Comparison of ENCODE assay signal across 21 cellular contexts in the genomic region with DNA sequence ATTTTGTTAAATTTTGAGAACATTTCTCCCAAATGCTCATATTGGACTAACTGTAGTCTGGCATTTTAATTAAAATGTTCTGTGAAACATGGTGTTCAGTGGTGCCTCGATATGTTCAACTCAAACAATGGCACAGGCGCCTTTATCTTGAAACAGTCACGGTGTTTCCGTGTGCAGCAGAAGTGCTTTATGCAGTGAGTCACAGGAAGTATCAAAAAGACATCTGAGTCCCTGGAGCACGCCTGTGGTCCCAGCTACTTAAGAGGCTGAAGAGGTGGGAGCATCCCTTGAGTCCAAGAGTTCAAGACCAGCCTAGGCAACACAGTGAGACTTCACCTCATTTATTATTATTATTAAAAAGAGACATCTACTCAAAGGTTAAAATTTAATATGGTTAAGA. TPM values are rescaled to one million over a fixed set of nuclear protein-coding genes. Genes with fewer than 3 reads are reported as not detected.
DNase-seq lines count a peak whose midpoint lies in the region; ATAC-seq and TF ChIP-seq lines count a peak whose summit lies in the region.
"Had no signal": no experiment of that assay in that cellular context is flagged by ENCODE, and none has a peak within 500 bp of the region (broad histone marks: within the 10 kb centered on the region; RNA-seq: fewer than 3 reads in every experiment).

No MANE protein-coding gene starts in this region.

- H3K4me3 Mint-ChIP-seq in stimulated activated memory B cell treated with anti-CD40 and anti-IgM and Interleukin-4, amounts not matched to agents 10 μg/mL and 1 μg/mL and 100 μg/mL, for 72 hours: no peak overlapping the region
- H3K4me3 Mint-ChIP-seq: CD4-positive, alpha-beta T cell had no signal

- no peaks in the 10 kb centered on the region for H3K27me3 Mint-ChIP-seq in stimulated activated memory B cell treated with anti-CD40 and anti-IgM and Interleukin-4, amounts not matched to agents 10 μg/mL and 1 μg/mL and 100 μg/mL, for 72 hours
- H3K27me3 Mint-ChIP-seq: CD4-positive, alpha-beta T cell had no signal

- ATAC-seq in HG03469 (IDR thresholded peaks at IDR 0.05; ENCODE audit: unreplicated experiment) (no peak), HG02884 (IDR thresholded peaks at IDR 0.05; ENCODE audit: unreplicated experiment) (no peak)
- no peak for ATAC-seq in stimulated activated memory B cell treated with anti-CD40 and anti-IgM and Interleukin-4, amounts not matched to agents 10 μg/mL and 1 μg/mL and 100 μg/mL, for 72 hours
- ATAC-seq: Panc1 had no signal

- H3K36me3 Mint-ChIP-seq in stimulated activated memory B cell treated with anti-CD40 and anti-IgM and Interleukin-4, amounts not matched to agents 10 μg/mL and 1 μg/mL and 100 μg/mL, for 72 hours: no peaks in the 10 kb centered on the region

- H3K4me3 ChIP-seq in fibroblast of the aortic adventitia (ENCODE audit: low read depth, low read length): no peak overlapping the region

- no peak for TF ChIP-seq CTCF in fibroblast of the aortic adventitia (IDR thresholded peaks at IDR 0.05; ENCODE audit: insufficient read depth, low read length)

- no peak overlapping the region for H3K27ac Mint-ChIP-seq in stimulated activated memory B cell treated with anti-CD40 and anti-IgM and Interleukin-4, amounts not matched to agents 10 μg/mL and 1 μg/mL and 100 μg/mL, for 72 hours
- H3K27ac Mint-ChIP-seq: CD4-positive, alpha-beta T cell had no signal

- H3K9me3 Mint-ChIP-seq in stimulated activated memory B cell treated with anti-CD40 and anti-IgM and Interleukin-4, amounts not matched to agents 10 μg/mL and 1 μg/mL and 100 μg/mL, for 72 hours: peaks cover 10% of the 10 kb centered on the region

- no peaks in the 10 kb centered on the region for H3K4me1 Mint-ChIP-seq in stimulated activated memory B cell treated with anti-CD40 and anti-IgM and Interleukin-4, amounts not matched to agents 10 μg/mL and 1 μg/mL and 100 μg/mL, for 72 hours

- DNase-seq in A172 (ENCODE audit: low spot score): peak; percentile 26
- DNase-seq in H4 (ENCODE audit: low spot score): peak; percentile 43
- DNase-seq in RPMI7951 (ENCODE audit: low read depth): peak; percentile 33
- peak; percentile 26 for DNase-seq in fibroblast of the aortic adventitia (ENCODE audit: low read depth)
- DNase-seq: 8988T; CD4-positive, alpha-beta T cell; KBM-7; NCI-H1092; NCI-H1436; NCI-H187; NCI-H2081 treated with DMSO at 0.1 percent for 48 hours; NCI-H2171; NCI-H226; NCI-H510A; NCI-H69; SK-N-SH; SW 1271 had no signal

RNA-seq across cellular contexts. Expression of a gene that starts 52.2 kb away (rescaled TPM):
- 0.03 and 0.07 TPM in 2 replicates for total RNA-seq in A172 (2014; rRNA removed; shearing (Covaris generic))
- 0.08 and 0.66 TPM in 2 replicates for total RNA-seq in H4 (2014; rRNA removed; shearing (Covaris generic))
- total RNA-seq in RPMI7951 (2014; rRNA removed; shearing (Covaris generic)): not detected in 2 replicates
- 2.0 and 26.8 TPM in 2 replicates for total RNA-seq in fibroblast of the aortic adventitia (ENCODE audit: low replicate concordance)
